Comparison of ENCODE assay signal across 1 cellular context in genomic region chr3:8768364-8769087, GRCh38.
TF ChIP-seq lines count a peak whose summit lies in the region.

No MANE protein-coding gene starts in this region.

TF ChIP-seq in GM12878, 131 proteins besides CTCF, POLR2A, EP300 and RAD21 (continued from another document and continues in another):
- TF ChIP-seq ZBTB40 (IDR thresholded peaks at IDR 0.05; ENCODE audit: borderline replicate concordance), result no peak
- no peak for TF ChIP-seq ZBTB11 (CRISPR knock-in tag; IDR thresholded peaks at IDR 0.05)
- TF ChIP-seq IRF3 (IDR thresholded peaks at IDR 0.05), result no peak
- TF ChIP-seq HDAC2 (IDR thresholded peaks at IDR 0.05), result no peak
- no peak for TF ChIP-seq CUX1 (IDR thresholded peaks at IDR 0.05; ENCODE audit: insufficient replicate concordance, low read depth, low read length)
- no peak for TF ChIP-seq RCOR1 (conservative IDR thresholded peaks at IDR 0.05; ENCODE audit: low read depth, low read length)
- peak; percentile 55 for TF ChIP-seq MTA2 (IDR thresholded peaks at IDR 0.05; ENCODE audit: low read depth)
- no peak; the same call in 1 of the 2 replicates for TF ChIP-seq GATAD2B (conservative IDR thresholded peaks at IDR 0.05; ENCODE audit: low read depth)
- TF ChIP-seq RUNX3 (IDR thresholded peaks at IDR 0.05; ENCODE audit: low read length), result 0 out of 2 replicates have a peak, but pooled peaks have one; percentile 14
- no peak for TF ChIP-seq SUPT20H (IDR thresholded peaks at IDR 0.05; ENCODE audit: borderline replicate concordance, control insufficient read depth, low read depth, low read length)
- TF ChIP-seq ZNF592 (IDR thresholded peaks at IDR 0.05), result no peak
- TF ChIP-seq TARDBP (IDR thresholded peaks at IDR 0.05; ENCODE audit: borderline replicate concordance), result no peak
- TF ChIP-seq BCL11A (IDR thresholded peaks at IDR 0.05; ENCODE audit: low read depth, low read length), result no peak
- no peak for TF ChIP-seq PBX3 (IDR thresholded peaks at IDR 0.05; ENCODE audit: insufficient replicate concordance, low read depth, low read length)
- TF ChIP-seq HDGF (IDR thresholded peaks at IDR 0.05), result no peak
- no peak for TF ChIP-seq ZNF24 (IDR thresholded peaks at IDR 0.05)
- TF ChIP-seq MXI1 (IDR thresholded peaks at IDR 0.05; ENCODE audit: low read depth, low read length), result no peak
- no peak for TF ChIP-seq KLF5 (IDR thresholded peaks at IDR 0.05; ENCODE audit: partially characterized antibody)
- no peak for TF ChIP-seq ELK1 (IDR thresholded peaks at IDR 0.05; ENCODE audit: low read depth, low read length)
- no peak for TF ChIP-seq CHD2 (IDR thresholded peaks at IDR 0.05; ENCODE audit: borderline replicate concordance, low read depth, low read length)
- no peak for TF ChIP-seq SP1 (IDR thresholded peaks at IDR 0.05; ENCODE audit: low read depth, low read length)
- TF ChIP-seq CREB1 (IDR thresholded peaks at IDR 0.05; ENCODE audit: low read depth), result peak; percentile 24; the same call in 1 of the 2 replicates
- no peak for TF ChIP-seq ZNF384 (IDR thresholded peaks at IDR 0.05; ENCODE audit: borderline replicate concordance, low read depth, low read length)
- no peak for TF ChIP-seq TBL1XR1 (IDR thresholded peaks at IDR 0.05; ENCODE audit: low read depth, low read length)
- no peak for TF ChIP-seq NR2C1 (IDR thresholded peaks at IDR 0.05)
- no peak for TF ChIP-seq SMAD1 (IDR thresholded peaks at IDR 0.05; ENCODE audit: low read depth, partially characterized antibody)
- TF ChIP-seq BCLAF1 (IDR thresholded peaks at IDR 0.05), result no peak
- no peak for TF ChIP-seq MYC (IDR thresholded peaks at IDR 0.05; ENCODE audit: insufficient read depth, insufficient read length, insufficient replicate concordance, low read length, severe bottlenecking)
- no peak for TF ChIP-seq BHLHE40 (IDR thresholded peaks at IDR 0.05; ENCODE audit: borderline replicate concordance in 1 of 2, low read depth in 2 of 2, low read length in 1 of 2)
- no peak for TF ChIP-seq IRF4 (IDR thresholded peaks at IDR 0.05; ENCODE audit: low read depth, low read length)
- no peak for TF ChIP-seq SREBF2 (IDR thresholded peaks at IDR 0.05; ENCODE audit: low read length)
- TF ChIP-seq JUNB (IDR thresholded peaks at IDR 0.05), result no peak
- TF ChIP-seq YBX1 (IDR thresholded peaks at IDR 0.05), result no peak
- no peak for TF ChIP-seq GABPA (IDR thresholded peaks at IDR 0.05; ENCODE audit: low read depth)
- TF ChIP-seq CBX3 (IDR thresholded peaks at IDR 0.05; ENCODE audit: borderline replicate concordance, low read depth), result no peak
- peak; percentile 29; the same call in 1 of the 2 replicates for TF ChIP-seq IKZF1 (conservative IDR thresholded peaks at IDR 0.05)
